Comparison of ENCODE assay signal across 18 cellular contexts in the genomic region with DNA sequence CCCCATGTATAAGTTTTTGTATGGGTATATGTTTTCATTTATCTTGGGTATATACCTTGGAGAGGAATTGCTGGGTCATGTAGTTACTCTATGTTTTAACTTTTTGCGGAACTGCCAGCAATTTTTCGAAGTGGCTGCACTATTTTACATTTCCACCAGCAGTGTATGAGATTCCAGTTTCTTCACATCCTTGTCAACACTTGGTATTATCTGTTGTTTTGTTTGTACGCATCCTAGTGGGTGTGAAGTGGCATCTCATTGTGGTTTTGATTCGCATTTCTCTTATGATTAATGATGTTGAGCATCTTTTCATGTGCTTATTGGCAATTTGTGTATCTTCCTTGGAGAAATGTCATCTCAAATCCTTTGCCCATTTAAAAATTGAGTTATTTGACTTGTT. TPM values are rescaled to one million over a fixed set of nuclear protein-coding genes. Genes with fewer than 3 reads are reported as not detected.
DNase-seq lines count a peak whose midpoint lies in the region; ATAC-seq and TF ChIP-seq lines count a peak whose summit lies in the region.
"Had no signal": no experiment of that assay in that cellular context is flagged by ENCODE, and none has a peak within 500 bp of the region (broad histone marks: within the 10 kb centered on the region; RNA-seq: fewer than 3 reads in every experiment).

No MANE protein-coding gene starts in this region.

- peaks cover 74% of the 10 kb centered on the region for H3K4me1 ChIP-seq in OCI-LY1 (ENCODE audit: insufficient read depth, low read length, severe bottlenecking)
- peaks cover 35% of the 10 kb centered on the region for H3K4me1 ChIP-seq in mucosa of descending colon (ENCODE audit: low read depth)
- H3K4me1 ChIP-seq in mesendoderm (ENCODE audit: control insufficient read depth, low read depth, low read length) = no peaks in the 10 kb centered on the region
- H3K4me1 ChIP-seq: SJCRH30 had no signal

- TF ChIP-seq CTCF in OCI-LY1 (IDR thresholded peaks at IDR 0.05; ENCODE audit: low read length) = no peak
- TF ChIP-seq CTCF in mucosa of descending colon (IDR thresholded peaks at IDR 0.05) = no peak

- intact Hi-C loops in activated T-helper 2 cell treated with anti-CD3 and anti-CD28 coated beads, Interferon-gamma antibody, Interleukin-2, Interleukin-4, amounts not matched to agents 10 μg/mL and 5 μg/mL and 100 μg/mL, durations not matched to agents 14 hours and 24 hours and 36 hours (cut with micrococcal nuclease) = loop anchor here (5.0 kb wide), 1 partner anchor 34 kb away; no protein-coding TSS in a partner anchor
- intact Hi-C loops in mucosa of descending colon (cut with DNase I, micrococcal nuclease) = no loop called here

- no peak overlapping the region for H2AFZ ChIP-seq in OCI-LY1 (ENCODE audit: low read length)

- H4K20me1 ChIP-seq in OCI-LY1 (ENCODE audit: insufficient read depth, low read length) = no peaks in the 10 kb centered on the region

- no peak overlapping the region for H3K23ac ChIP-seq in mesendoderm (ENCODE audit: low read length)

- no peak overlapping the region for H3K27ac Mint-ChIP-seq in activated naive CD8-positive, alpha-beta T cell
- H3K27ac Mint-ChIP-seq in activated naive CD8-positive, alpha-beta T cell treated with anti-CD3 and anti-CD28 coated beads for 36 hours = no peak overlapping the region
- peak overlapping the region; percentile 26 for H3K27ac Mint-ChIP-seq in activated T-helper 2 cell treated with anti-CD3 and anti-CD28 coated beads, Interferon-gamma antibody, Interleukin-2, Interleukin-4, amounts not matched to agents 10 μg/mL and 5 μg/mL and 100 μg/mL, durations not matched to agents 14 hours and 24 hours and 36 hours
- H3K27ac Mint-ChIP-seq in stimulated activated memory B cell treated with anti-CD40 and anti-IgM and Interleukin-4, amounts not matched to agents 10 μg/mL and 1 μg/mL and 100 μg/mL, for 72 hours = peak overlapping the region; percentile 86
- H3K27ac Mint-ChIP-seq: H9 had no signal

- H3K4ac ChIP-seq in mesendoderm (ENCODE audit: low read depth, low read length) = no peak overlapping the region

- no peaks in the 10 kb centered on the region for H3K9me3 Mint-ChIP-seq in activated naive CD8-positive, alpha-beta T cell (ENCODE audit: low read depth)
- H3K9me3 Mint-ChIP-seq in activated naive CD8-positive, alpha-beta T cell treated with anti-CD3 and anti-CD28 coated beads for 36 hours = peaks cover 1% of the 10 kb centered on the region
- H3K9me3 Mint-ChIP-seq in activated T-helper 2 cell treated with anti-CD3 and anti-CD28 coated beads, Interferon-gamma antibody, Interleukin-2, Interleukin-4, amounts not matched to agents 10 μg/mL and 5 μg/mL and 100 μg/mL, durations not matched to agents 14 hours and 24 hours and 36 hours = no peaks in the 10 kb centered on the region
- H3K9me3 Mint-ChIP-seq in stimulated activated memory B cell treated with anti-CD40 and anti-IgM and Interleukin-4, amounts not matched to agents 10 μg/mL and 1 μg/mL and 100 μg/mL, for 72 hours = peaks cover 5% of the 10 kb centered on the region
- H3K9me3 Mint-ChIP-seq: H9 had no signal

- ATAC-seq in stimulated activated memory B cell treated with anti-CD40 and anti-IgM and Interleukin-4, amounts not matched to agents 10 μg/mL and 1 μg/mL and 100 μg/mL, for 72 hours = no peak
- no peak for ATAC-seq in mucosa of descending colon

- H3K9ac ChIP-seq in OCI-LY1 (ENCODE audit: low read length) (no peak overlapping the region), mesendoderm (ENCODE audit: low read length) (no peak overlapping the region)

- H2BK5ac ChIP-seq in mesendoderm (ENCODE audit: low read length) = no peak overlapping the region

- H3K18ac ChIP-seq in mesendoderm (ENCODE audit: low read length) = no peak overlapping the region

- H3K9me3 ChIP-seq in OCI-LY1 (ENCODE audit: low read length) = no peaks in the 10 kb centered on the region
- no peaks in the 10 kb centered on the region for H3K9me3 ChIP-seq in mucosa of descending colon
- H3K9me3 ChIP-seq: SJCRH30 had no signal

- H4K8ac ChIP-seq in mesendoderm (ENCODE audit: low read depth, low read length) = no peak overlapping the region

- H3K4me3 Mint-ChIP-seq in activated naive CD8-positive, alpha-beta T cell = peak overlapping the region; percentile 18
- H3K4me3 Mint-ChIP-seq in activated naive CD8-positive, alpha-beta T cell treated with anti-CD3 and anti-CD28 coated beads for 36 hours = no peak overlapping the region
- H3K4me3 Mint-ChIP-seq in activated T-helper 2 cell treated with anti-CD3 and anti-CD28 coated beads, Interferon-gamma antibody, Interleukin-2, Interleukin-4, amounts not matched to agents 10 μg/mL and 5 μg/mL and 100 μg/mL, durations not matched to agents 14 hours and 24 hours and 36 hours (ENCODE audit: low read depth) = no peak overlapping the region
- no peak overlapping the region for H3K4me3 Mint-ChIP-seq in stimulated activated memory B cell treated with anti-CD40 and anti-IgM and Interleukin-4, amounts not matched to agents 10 μg/mL and 1 μg/mL and 100 μg/mL, for 72 hours
- H3K4me3 Mint-ChIP-seq: H9 had no signal

- H3K79me2 ChIP-seq in OCI-LY1 (ENCODE audit: insufficient read depth, low read length) (peaks cover 42% of the 10 kb centered on the region), mesendoderm (ENCODE audit: control insufficient read depth, insufficient read depth, low read length) (no peaks in the 10 kb centered on the region)

- no peak overlapping the region for H2BK15ac ChIP-seq in mesendoderm (replicated peaks; ENCODE audit: low read depth)

- H3K56ac ChIP-seq in mesendoderm (ENCODE audit: low read length) = no peak overlapping the region

- H3K27me3 Mint-ChIP-seq in activated naive CD8-positive, alpha-beta T cell = no peaks in the 10 kb centered on the region
- H3K27me3 Mint-ChIP-seq in activated naive CD8-positive, alpha-beta T cell treated with anti-CD3 and anti-CD28 coated beads for 36 hours = no peaks in the 10 kb centered on the region
- H3K27me3 Mint-ChIP-seq in activated T-helper 2 cell treated with anti-CD3 and anti-CD28 coated beads, Interferon-gamma antibody, Interleukin-2, Interleukin-4, amounts not matched to agents 10 μg/mL and 5 μg/mL and 100 μg/mL, durations not matched to agents 14 hours and 24 hours and 36 hours (ENCODE audit: low read depth) = no peaks in the 10 kb centered on the region
- H3K27me3 Mint-ChIP-seq in stimulated activated memory B cell treated with anti-CD40 and anti-IgM and Interleukin-4, amounts not matched to agents 10 μg/mL and 1 μg/mL and 100 μg/mL, for 72 hours = no peaks in the 10 kb centered on the region

- WGBS in mesendoderm (ENCODE audit: extremely low coverage, insufficient coverage, low lambda C conversion rate) = no CpG with 5 or more reads among the region's 4 CpGs

- H3K4me3 ChIP-seq in OCI-LY1 (ENCODE audit: low read depth, low read length, poor library complexity, severe bottlenecking) (no peak overlapping the region), mucosa of descending colon (no peak overlapping the region), mesendoderm (ENCODE audit: low read length) (no peak overlapping the region)
- H3K4me3 ChIP-seq: SJCRH30 had no signal

- peaks cover 5% of the 10 kb centered on the region; the same call in 1 of the 2 replicates for H3F3A ChIP-seq in OCI-LY1 (ENCODE audit: insufficient read depth, low read length)

- H3K27me3 ChIP-seq in OCI-LY1 (ENCODE audit: insufficient read depth, low read length) (no peaks in the 10 kb centered on the region), mesendoderm (ENCODE audit: insufficient read depth, low read length, poor library complexity) (no peaks in the 10 kb centered on the region)
- H3K27me3 ChIP-seq: SJCRH30 had no signal

- H3K4me2 ChIP-seq in OCI-LY1 (ENCODE audit: low read length) (no peak overlapping the region), mesendoderm (ENCODE audit: low read length) (no peak overlapping the region)

- peak overlapping the region; percentile 92 for H3K27ac ChIP-seq in OCI-LY1 (ENCODE audit: low read depth, low read length, poor library complexity, severe bottlenecking)
- H3K27ac ChIP-seq in mesendoderm (ENCODE audit: low read depth, low read length) = no peak overlapping the region
- H3K27ac ChIP-seq: SJCRH30 had no signal

- no peak overlapping the region for H2BK120ac ChIP-seq in mesendoderm (ENCODE audit: low read depth, low read length)

- H3K36me3 ChIP-seq in OCI-LY1 (ENCODE audit: insufficient read depth, low read length) (peaks cover 15% of the 10 kb centered on the region), mucosa of descending colon (ENCODE audit: low read depth) (no peaks in the 10 kb centered on the region), mesendoderm (ENCODE audit: control insufficient read depth, insufficient read depth, low read length) (no peaks in the 10 kb centered on the region)

- no peak for DNase-seq in activated naive CD8-positive, alpha-beta T cell treated with anti-CD3 and anti-CD28 coated beads for 36 hours
- DNase-seq in activated T-helper 2 cell treated with anti-CD3 and anti-CD28 coated beads, Interferon-gamma antibody, Interleukin-2, Interleukin-4, amounts not matched to agents 10 μg/mL and 5 μg/mL and 100 μg/mL, durations not matched to agents 14 hours and 24 hours and 36 hours (ENCODE audit: low spot score) = no peak
- DNase-seq in mucosa of descending colon (no peak), mesendoderm (no peak), DMS53 (lab: John Stamatoyannopoulos, UW) (no peak)
- DNase-seq: C1 segment of cervical spinal cord; Calu3; H9; MV-4-11; NCI-H1417; NCI-H187 treated with DMSO at 0.1 percent for 48 hours; NCI-H69; NK-92 treated with Interleukin-12 subunit alpha and Interleukin-12 subunit beta, amount 100 ng/mL, for 24 hours; RPMI8226; SJCRH30 had no signal

- H3K4me1 Mint-ChIP-seq in activated naive CD8-positive, alpha-beta T cell (ENCODE audit: low read depth) = peaks cover 70% of the 10 kb centered on the region
- peaks cover 72% of the 10 kb centered on the region for H3K4me1 Mint-ChIP-seq in activated naive CD8-positive, alpha-beta T cell treated with anti-CD3 and anti-CD28 coated beads for 36 hours
- peaks cover 57% of the 10 kb centered on the region for H3K4me1 Mint-ChIP-seq in activated T-helper 2 cell treated with anti-CD3 and anti-CD28 coated beads, Interferon-gamma antibody, Interleukin-2, Interleukin-4, amounts not matched to agents 10 μg/mL and 5 μg/mL and 100 μg/mL, durations not matched to agents 14 hours and 24 hours and 36 hours (ENCODE audit: low read depth)
- H3K4me1 Mint-ChIP-seq in stimulated activated memory B cell treated with anti-CD40 and anti-IgM and Interleukin-4, amounts not matched to agents 10 μg/mL and 1 μg/mL and 100 μg/mL, for 72 hours = peaks cover 88% of the 10 kb centered on the region
- H3K4me1 Mint-ChIP-seq: H9 had no signal

- no peak overlapping the region for H4K5ac ChIP-seq in mesendoderm (ENCODE audit: low read length)

- H3K9me2 ChIP-seq in OCI-LY1 (ENCODE audit: low read depth, low read length) = no peaks in the 10 kb centered on the region

- H2AK5ac ChIP-seq in mesendoderm (ENCODE audit: low read length) = no peak overlapping the region

- H3K36me3 Mint-ChIP-seq in activated naive CD8-positive, alpha-beta T cell = peaks cover 8% of the 10 kb centered on the region
- peaks cover 33% of the 10 kb centered on the region for H3K36me3 Mint-ChIP-seq in activated naive CD8-positive, alpha-beta T cell treated with anti-CD3 and anti-CD28 coated beads for 36 hours
- H3K36me3 Mint-ChIP-seq in activated T-helper 2 cell treated with anti-CD3 and anti-CD28 coated beads, Interferon-gamma antibody, Interleukin-2, Interleukin-4, amounts not matched to agents 10 μg/mL and 5 μg/mL and 100 μg/mL, durations not matched to agents 14 hours and 24 hours and 36 hours (ENCODE audit: low read depth) = peaks cover 50% of the 10 kb centered on the region
- H3K36me3 Mint-ChIP-seq in stimulated activated memory B cell treated with anti-CD40 and anti-IgM and Interleukin-4, amounts not matched to agents 10 μg/mL and 1 μg/mL and 100 μg/mL, for 72 hours = peaks cover 32% of the 10 kb centered on the region

- H3K79me1 ChIP-seq in mesendoderm (ENCODE audit: low read length) = peaks cover under 1% of the 10 kb centered on the region

RNA-seq across cellular contexts. Expression of a gene that starts 6.9 kb away (rescaled TPM):
- total RNA-seq in activated naive CD8-positive, alpha-beta T cell treated with anti-CD3 and anti-CD28 coated beads for 36 hours = 10 to 100 TPM; 36.8 to 43.6 TPM
- 53.3 and 59.9 TPM in 2 replicates for total RNA-seq in activated T-helper 2 cell treated with anti-CD3 and anti-CD28 coated beads, Interferon-gamma antibody, Interleukin-2, Interleukin-4, amounts not matched to agents 10 μg/mL and 5 μg/mL and 100 μg/mL, durations not matched to agents 14 hours and 24 hours and 36 hours
- total RNA-seq in mucosa of descending colon = 10 to 100 TPM; 56.0 to 75.2 (median 63.9) TPM
- 13.3 TPM for polyA plus RNA-seq in mesendoderm (2013, experiment 1 of 2)
- 13.3 TPM for polyA plus RNA-seq in mesendoderm (2013, experiment 2 of 2)

RNA-seq across cellular contexts. Expression of a gene that starts 9.9 kb away (rescaled TPM):
- 10 to 100 TPM; 50.6 to 51.0 TPM for total RNA-seq in activated naive CD8-positive, alpha-beta T cell treated with anti-CD3 and anti-CD28 coated beads for 36 hours
- total RNA-seq in activated T-helper 2 cell treated with anti-CD3 and anti-CD28 coated beads, Interferon-gamma antibody, Interleukin-2, Interleukin-4, amounts not matched to agents 10 μg/mL and 5 μg/mL and 100 μg/mL, durations not matched to agents 14 hours and 24 hours and 36 hours = 71.1 and 72.3 TPM in 2 replicates
- total RNA-seq in mucosa of descending colon = 10 to 100 TPM; 33.3 to 46.2 (median 39.6) TPM
- 11.5 TPM for polyA plus RNA-seq in mesendoderm (2013, experiment 1 of 2)
- 11.8 TPM for polyA plus RNA-seq in mesendoderm (2013, experiment 2 of 2)

RNA-seq across cellular contexts. Expression of a gene that starts 42.2 kb away (rescaled TPM):
- 1 to 10 TPM; 6.6 to 7.3 TPM for total RNA-seq in activated naive CD8-positive, alpha-beta T cell treated with anti-CD3 and anti-CD28 coated beads for 36 hours
- 24.8 and 25.2 TPM in 2 replicates for total RNA-seq in activated T-helper 2 cell treated with anti-CD3 and anti-CD28 coated beads, Interferon-gamma antibody, Interleukin-2, Interleukin-4, amounts not matched to agents 10 μg/mL and 5 μg/mL and 100 μg/mL, durations not matched to agents 14 hours and 24 hours and 36 hours
- total RNA-seq in mucosa of descending colon = 10 to 100 TPM in 1 of 3 donors, 1 to 10 TPM in 2; 8.5 to 12.5 (median 8.8) TPM
- polyA plus RNA-seq in mesendoderm (2013, experiment 1 of 2) = 5.0 TPM
- 5.4 TPM for polyA plus RNA-seq in mesendoderm (2013, experiment 2 of 2)

Comparison
In these comparisons a context has a peak if more than half of its experiments do, and no peak if none do; other contexts are left out.
1. H3K27ac Mint-ChIP-seq: peak in activated T-helper 2 cell treated with anti-CD3 and anti-CD28 coated beads, Interferon-gamma antibody, Interleukin-2, Interleukin-4, amounts not matched to agents 10 μg/mL and 5 μg/mL and 100 μg/mL, durations not matched to agents 14 hours and 24 hours and 36 hours (single experiment) and stimulated activated memory B cell treated with anti-CD40 and anti-IgM and Interleukin-4, amounts not matched to agents 10 μg/mL and 1 μg/mL and 100 μg/mL, for 72 hours (single experiment); none in activated naive CD8-positive, alpha-beta T cell (single experiment) and activated naive CD8-positive, alpha-beta T cell treated with anti-CD3 and anti-CD28 coated beads for 36 hours (single experiment).